ENCODE assay signal across 8 cellular contexts in genomic region chr3:52742418-52743041, GRCh38. TPM values are rescaled to one million over a fixed set of nuclear protein-coding genes. Genes with fewer than 3 reads are reported as not detected.
DNase-seq lines count a peak whose midpoint lies in the region; ATAC-seq and TF ChIP-seq lines count a peak whose summit lies in the region.

No MANE protein-coding gene starts in this region.

- H3K4me1 Mint-ChIP-seq in Caco-2 (ENCODE audit: low read depth, unreplicated experiment): peaks cover 11% of the 10 kb centered on the region

- CTCF ChIA-PET in Caco-2 (lab: Charles Lee): interaction anchor here (0.7 kb wide), 2 partner anchors 105 to 336 kb away, joined by 3 read pairs; no protein-coding TSS in a partner anchor

- H3K4me3 Mint-ChIP-seq in Caco-2 (ENCODE audit: unreplicated experiment): no peak overlapping the region

- H3K27ac ChIP-seq in ascending aorta (no peak overlapping the region), vagina (no peak overlapping the region), caudate nucleus (ENCODE audit: low read depth, low read length) (no peak overlapping the region)

- H3K36me3 ChIP-seq in Caco-2 (ENCODE audit: control insufficient read depth, insufficient read depth, low read length) (no peaks in the 10 kb centered on the region), ascending aorta (peaks cover 58 to 89% of the 10 kb centered on the region in 2 donors), vagina (peaks cover 0 to 88% of the 10 kb centered on the region in 2 donors)

- H3K36me3 Mint-ChIP-seq in Caco-2 (ENCODE audit: insufficient read depth, unreplicated experiment): peaks cover 73% of the 10 kb centered on the region

- TF ChIP-seq CTCF in Caco-2 (IDR thresholded peaks at IDR 0.05; ENCODE audit: insufficient read depth in 1 of 2, low read depth in 1 of 2, low read length in 1 of 2, severe bottlenecking in 1 of 2, unreplicated experiment in 1 of 2) (peak; percentile 62 to 76), ascending aorta (IDR thresholded peaks at IDR 0.05) (peak; percentile 47 to 64 (median 51)), vagina (IDR thresholded peaks at IDR 0.05) (peak in 2 of 3 experiments; percentile 23 to 37)

- H3K27me3 ChIP-seq in Caco-2 (replicated peaks; ENCODE audit: control insufficient read depth, insufficient read depth, low read length): no peaks in the 10 kb centered on the region
- no peaks in the 10 kb centered on the region for H3K27me3 ChIP-seq in ascending aorta
- H3K27me3 ChIP-seq in vagina: no peaks in the 10 kb centered on the region

- ATAC-seq in GM18517 (IDR thresholded peaks at IDR 0.05; ENCODE audit: unreplicated experiment): no peak

- H3K27ac Mint-ChIP-seq in Caco-2 (ENCODE audit: unreplicated experiment): no peak overlapping the region

- no peak for TF ChIP-seq POLR2A in vagina (IDR thresholded peaks at IDR 0.05)

- H3K9me3 Mint-ChIP-seq in Caco-2 (ENCODE audit: unreplicated experiment): no peaks in the 10 kb centered on the region

- no TSS peak for BruUV-seq in Caco-2 (replicated peaks; lab: Mats Ljungman, UMichigan)

- no peaks in the 10 kb centered on the region for H3K27me3 Mint-ChIP-seq in Caco-2 (ENCODE audit: insufficient read depth, unreplicated experiment)

- DNase-seq in Caco-2 (peak in 1 of 2 experiments; percentile 51), HPDE6-E6E7 (ENCODE audit: extremely low spot score) (peak; percentile 1), ascending aorta (ENCODE audit: low spot score in 2 of 2) (no peak), iris pigment epithelial cell (ENCODE audit: low read depth) (peak; percentile 51), vagina (ENCODE audit: extremely low spot score in 2 of 2) (no peak), caudate nucleus (lab: John Stamatoyannopoulos, UW) (no peak), SHP77 treated with DMSO at 0.1 percent for 48 hours (lab: John Stamatoyannopoulos, UW) (no peak)

- intact Hi-C loops in Caco-2 (cut with micrococcal nuclease; ENCODE audit: unreplicated experiment): loop anchor here (1.0 kb wide), 1 partner anchor 79 kb away; no protein-coding TSS in a partner anchor
- intact Hi-C loops in ascending aorta (cut with DNase I): loop anchor here (2.0 to 5.0 kb wide), 2 partner anchors 192 to 330 kb away; no protein-coding TSS in a partner anchor
- intact Hi-C loops in vagina (cut with DNase I): loop anchor here (10.0 kb wide), 1 partner anchor 192 kb away; no protein-coding TSS in a partner anchor

- no peak overlapping the region for H3K4me3 ChIP-seq in Caco-2 (ENCODE audit: low read depth, low read length)
- no peak overlapping the region for H3K4me3 ChIP-seq in ascending aorta
- H3K4me3 ChIP-seq in vagina: no peak overlapping the region

- H3K9me3 ChIP-seq in Caco-2 (no peaks in the 10 kb centered on the region; the same call in 1 of the 2 replicates), ascending aorta (no peaks in the 10 kb centered on the region), vagina (no peaks in the 10 kb centered on the region)

- POLR2A ChIA-PET in Caco-2 (lab: Charles Lee): no interaction called here

- H3K4me1 ChIP-seq in Caco-2 (peaks cover 7% of the 10 kb centered on the region; the same call in 1 of the 2 replicates), ascending aorta (no peaks in the 10 kb centered on the region), vagina (no peaks in the 10 kb centered on the region)

RNA-seq across cellular contexts. Expression of gene NEK4, which starts 28.2 kb away (rescaled TPM):
- total RNA-seq in Caco-2 (2022): 39.2 and 40.5 TPM in 2 replicates
- total RNA-seq in ascending aorta: 11.4 TPM
- 53.0 TPM for total RNA-seq in vagina

RNA-seq across cellular contexts. Expression of gene ITIH1, which starts 34.9 kb away (rescaled TPM):
- total RNA-seq in Caco-2 (2022): 0.49 TPM in 1 of 2 replicates, not detected in the other
- total RNA-seq in ascending aorta: 2.0 TPM
- total RNA-seq in vagina: 0.98 TPM

RNA-seq across cellular contexts. Expression of gene SPCS1, which starts 36.6 kb away (rescaled TPM):
- total RNA-seq in Caco-2 (2022): 141 and 153 TPM in 2 replicates
- total RNA-seq in ascending aorta: 170 TPM
- total RNA-seq in vagina: 68.5 TPM

RNA-seq across cellular contexts. Expression of gene GLT8D1, which starts 36.9 kb away (rescaled TPM):
- total RNA-seq in Caco-2 (2022) (30.5 and 31.4 TPM in 2 replicates), ascending aorta (38.3 TPM), vagina (29.7 TPM)

RNA-seq across cellular contexts. Expression of gene ITIH3, which starts 52.1 kb away (rescaled TPM):
- total RNA-seq in Caco-2 (2022) (0.23 and 0.27 TPM in 2 replicates), ascending aorta (38.3 TPM), vagina (7.6 TPM)

Comparison
In these comparisons a context has a peak if more than half of its experiments do, and no peak if none do; other contexts are left out.
1. DNase-seq: peak in HPDE6-E6E7 (single experiment) and iris pigment epithelial cell (single experiment); none in ascending aorta (0 of 2), vagina (0 of 2), caudate nucleus (0 of 61) and SHP77 treated with DMSO at 0.1 percent for 48 hours (single experiment).
2. Peak in every context shown above with its lines, with median percentiles within 50 percentile points of each other: CTCF ChIP-seq.